Comparison of ENCODE assay signal across 21 cellular contexts in genomic region chr4:99818661-99819060, GRCh38. TPM values are rescaled to one million over a fixed set of nuclear protein-coding genes. Genes with fewer than 3 reads are reported as not detected.
DNase-seq lines count a peak whose midpoint lies in the region; ATAC-seq and TF ChIP-seq lines count a peak whose summit lies in the region.
"Had no signal": no experiment of that assay in that cellular context is flagged by ENCODE, and none has a peak within 500 bp of the region (broad histone marks: within the 10 kb centered on the region; RNA-seq: fewer than 3 reads in every experiment).

No MANE protein-coding gene starts in this region.

- peak overlapping the region; percentile 27 for H3K4me3 Mint-ChIP-seq in activated naive CD4-positive, alpha-beta T cell treated with anti-CD3 and anti-CD28 coated beads for 36 hours
- peak overlapping the region; percentile 92 to 99 (median 93) for H3K4me3 Mint-ChIP-seq in IgD-negative memory B cell
- H3K4me3 Mint-ChIP-seq in activated T-helper 2 cell treated with anti-CD3 and anti-CD28 coated beads, Interferon-gamma antibody, Interleukin-2, Interleukin-4, amounts not matched to agents 10 μg/mL and 5 μg/mL and 100 μg/mL, durations not matched to agents 14 hours and 24 hours and 36 hours (ENCODE audit: low read depth) = peak overlapping the region; percentile 66
- H3K4me3 Mint-ChIP-seq: H9 had no signal

- H3K9me3 Mint-ChIP-seq in activated naive CD4-positive, alpha-beta T cell treated with anti-CD3 and anti-CD28 coated beads for 36 hours = no peaks in the 10 kb centered on the region
- H3K9me3 Mint-ChIP-seq in activated naive CD4-positive, alpha-beta T cell treated with anti-CD3 and anti-CD28 coated beads, Interleukin-2, amount 50 U/mL, for 72 hours = no peaks in the 10 kb centered on the region
- H3K9me3 Mint-ChIP-seq in IgD-negative memory B cell = no peaks in the 10 kb centered on the region
- H3K9me3 Mint-ChIP-seq in activated T-helper 2 cell treated with anti-CD3 and anti-CD28 coated beads, Interferon-gamma antibody, Interleukin-2, Interleukin-4, amounts not matched to agents 10 μg/mL and 5 μg/mL and 100 μg/mL, durations not matched to agents 14 hours and 24 hours and 36 hours = peaks cover 3% of the 10 kb centered on the region
- H3K9me3 Mint-ChIP-seq: H9 had no signal

- ATAC-seq in activated naive CD4-positive, alpha-beta T cell treated with anti-CD3 and anti-CD28 coated beads, Interleukin-2, amount 50 U/mL, for 72 hours = no peak
- ATAC-seq in esophagus mucosa = no peak
- ATAC-seq: heart left ventricle, right lobe of liver had no signal

- H3K27ac ChIP-seq in spleen = peak overlapping the region in 3 of 8 donors; percentile 90 to 91 (median 90)
- H3K27ac ChIP-seq: brain microvascular endothelial cell, heart left ventricle, right lobe of liver had no signal

- H3K4me3 ChIP-seq in spleen = peak overlapping the region in 5 of 8 donors; percentile 47 to 81 (median 54)
- H3K4me3 ChIP-seq: right lobe of liver had no signal

- CTCF ChIA-PET in activated naive CD4-positive, alpha-beta T cell treated with anti-CD3 and anti-CD28 coated beads for 36 hours (lab: Charles Lee) = interaction anchor here (1.1 to 3.1 kb wide), 2 partner anchors 28 to 67 kb away, joined by 4 to 15 read pairs; no protein-coding TSS in a partner anchor

- H3K4me1 Mint-ChIP-seq in activated naive CD4-positive, alpha-beta T cell treated with anti-CD3 and anti-CD28 coated beads for 36 hours (ENCODE audit: low read depth) = peaks cover 71% of the 10 kb centered on the region
- H3K4me1 Mint-ChIP-seq in IgD-negative memory B cell = peaks cover 21 to 57% (median 52%) of the 10 kb centered on the region in 3 donors
- H3K4me1 Mint-ChIP-seq in activated T-helper 2 cell treated with anti-CD3 and anti-CD28 coated beads, Interferon-gamma antibody, Interleukin-2, Interleukin-4, amounts not matched to agents 10 μg/mL and 5 μg/mL and 100 μg/mL, durations not matched to agents 14 hours and 24 hours and 36 hours (ENCODE audit: low read depth) = peaks cover 75% of the 10 kb centered on the region

- no peak for TF ChIP-seq POLR2A in spleen (IDR thresholded peaks at IDR 0.05)

- no peak overlapping the region for H3K27ac Mint-ChIP-seq in activated naive CD4-positive, alpha-beta T cell treated with anti-CD3 and anti-CD28 coated beads for 36 hours
- no peak overlapping the region for H3K27ac Mint-ChIP-seq in activated naive CD4-positive, alpha-beta T cell treated with anti-CD3 and anti-CD28 coated beads, Interleukin-2, amount 50 U/mL, for 72 hours
- peak overlapping the region; percentile 27 to 89 (median 76) for H3K27ac Mint-ChIP-seq in IgD-negative memory B cell
- no peak overlapping the region for H3K27ac Mint-ChIP-seq in activated T-helper 2 cell treated with anti-CD3 and anti-CD28 coated beads, Interferon-gamma antibody, Interleukin-2, Interleukin-4, amounts not matched to agents 10 μg/mL and 5 μg/mL and 100 μg/mL, durations not matched to agents 14 hours and 24 hours and 36 hours
- H3K27ac Mint-ChIP-seq: H9 had no signal

- H3K36me3 Mint-ChIP-seq in activated naive CD4-positive, alpha-beta T cell treated with anti-CD3 and anti-CD28 coated beads for 36 hours (ENCODE audit: low read depth) = peaks cover 6% of the 10 kb centered on the region
- peaks cover 16 to 52% of the 10 kb centered on the region in 2 donors for H3K36me3 Mint-ChIP-seq in activated naive CD4-positive, alpha-beta T cell treated with anti-CD3 and anti-CD28 coated beads, Interleukin-2, amount 50 U/mL, for 72 hours
- peaks cover 7% of the 10 kb centered on the region for H3K36me3 Mint-ChIP-seq in IgD-negative memory B cell
- peaks cover 24% of the 10 kb centered on the region for H3K36me3 Mint-ChIP-seq in activated T-helper 2 cell treated with anti-CD3 and anti-CD28 coated beads, Interferon-gamma antibody, Interleukin-2, Interleukin-4, amounts not matched to agents 10 μg/mL and 5 μg/mL and 100 μg/mL, durations not matched to agents 14 hours and 24 hours and 36 hours (ENCODE audit: low read depth)

- no peak for TF ChIP-seq CTCF in spleen (IDR thresholded peaks at IDR 0.05 in 8 of 11, conservative IDR thresholded peaks at IDR 0.05 in 3 of 11)

- no peaks in the 10 kb centered on the region for H3K27me3 Mint-ChIP-seq in activated naive CD4-positive, alpha-beta T cell treated with anti-CD3 and anti-CD28 coated beads for 36 hours (ENCODE audit: low read depth)
- H3K27me3 Mint-ChIP-seq in IgD-negative memory B cell = peaks cover 2% of the 10 kb centered on the region
- no peaks in the 10 kb centered on the region for H3K27me3 Mint-ChIP-seq in activated T-helper 2 cell treated with anti-CD3 and anti-CD28 coated beads, Interferon-gamma antibody, Interleukin-2, Interleukin-4, amounts not matched to agents 10 μg/mL and 5 μg/mL and 100 μg/mL, durations not matched to agents 14 hours and 24 hours and 36 hours (ENCODE audit: low read depth)

- DNase-seq in activated naive CD4-positive, alpha-beta T cell treated with anti-CD3 and anti-CD28 coated beads for 36 hours = no peak
- no peak for DNase-seq in activated naive CD4-positive, alpha-beta T cell treated with anti-CD3 and anti-CD28 coated beads, Interleukin-2, amount 50 U/mL, for 72 hours (ENCODE audit: low spot score in 2 of 2)
- no peak for DNase-seq in activated T-helper 2 cell treated with anti-CD3 and anti-CD28 coated beads, Interferon-gamma antibody, Interleukin-2, Interleukin-4, amounts not matched to agents 10 μg/mL and 5 μg/mL and 100 μg/mL, durations not matched to agents 14 hours and 24 hours and 36 hours (ENCODE audit: low spot score)
- no peak for DNase-seq in spleen
- DNase-seq in activated gamma-delta T cell treated with Interleukin-2 at 50 U/mL for 16 hours = no peak
- no peak for DNase-seq in HCEC 1CT
- DNase-seq: activated effector memory CD4-positive, alpha-beta T cell treated with anti-CD3 and anti-CD28 coated beads, Interleukin-2, amount 50 U/mL, for 16 hours; brain microvascular endothelial cell; Caco-2; H9; heart left ventricle; NCI-H1694 treated with DMSO at 0.1 percent for 48 hours; right lobe of liver; SHP77 treated with DMSO at 0.1 percent for 48 hours; T1000 had no signal

- H3K36me3 ChIP-seq in spleen = no peaks in the 10 kb centered on the region
- H3K36me3 ChIP-seq: brain microvascular endothelial cell, heart left ventricle, right lobe of liver had no signal

- 75 to 92% (median 78%) methylated on average over 1 of the region's 1 CpG for WGBS in spleen, 5 donors

- peaks cover 22 to 82% (median 66%) of the 10 kb centered on the region in 6 donors for H3K4me1 ChIP-seq in spleen
- H3K4me1 ChIP-seq: Caco-2, right lobe of liver had no signal

- no peaks in the 10 kb centered on the region for H3K27me3 ChIP-seq in spleen (replicated peaks in 1 of 7)
- H3K27me3 ChIP-seq: brain microvascular endothelial cell, heart left ventricle, right lobe of liver had no signal

- no peaks in the 10 kb centered on the region for H3K9me3 ChIP-seq in spleen
- H3K9me3 ChIP-seq: Caco-2, heart left ventricle, right lobe of liver had no signal

- intact Hi-C loops in activated naive CD4-positive, alpha-beta T cell treated with anti-CD3 and anti-CD28 coated beads for 36 hours (cut with micrococcal nuclease) = no loop called here
- intact Hi-C loops in activated T-helper 2 cell treated with anti-CD3 and anti-CD28 coated beads, Interferon-gamma antibody, Interleukin-2, Interleukin-4, amounts not matched to agents 10 μg/mL and 5 μg/mL and 100 μg/mL, durations not matched to agents 14 hours and 24 hours and 36 hours (cut with micrococcal nuclease) = loop anchor here (10.0 kb wide), 1 partner anchor 1706 kb away; no protein-coding TSS in a partner anchor
- intact Hi-C loops in spleen (cut with DNase I; ENCODE audit: low total_unique reads) = loop anchor here (10.0 kb wide), 1 partner anchor 76 kb away; the partner anchor contains the start of gene LAMTOR3

RNA-seq across cellular contexts. Expression of gene DAPP1, which starts 2.0 kb away (rescaled TPM):
- total RNA-seq in activated naive CD4-positive, alpha-beta T cell treated with anti-CD3 and anti-CD28 coated beads for 36 hours = 10 to 100 TPM; 24.4 to 25.8 TPM
- total RNA-seq in activated naive CD4-positive, alpha-beta T cell treated with anti-CD3 and anti-CD28 coated beads, Interleukin-2, amount 50 U/mL, for 72 hours = 10 to 100 TPM; 43.3 to 66.9 TPM
- polyA plus RNA-seq in IgD-negative memory B cell (172 TPM), spleen (10 to 100 TPM; 20.0 to 27.5 (median 22.5) TPM)
- 21.4 and 23.6 TPM in 2 replicates for total RNA-seq in activated T-helper 2 cell treated with anti-CD3 and anti-CD28 coated beads, Interferon-gamma antibody, Interleukin-2, Interleukin-4, amounts not matched to agents 10 μg/mL and 5 μg/mL and 100 μg/mL, durations not matched to agents 14 hours and 24 hours and 36 hours
- total RNA-seq in spleen (10 to 100 TPM; 32.2 to 49.4 (median 40.3) TPM), esophagus mucosa (54.7 TPM)
- total RNA-seq: Caco-2, H9, HT1080, NCI-H460, osteoblast had no signal
- polyA plus RNA-seq: AG04450 had no signal

Comparison
In these comparisons a context has a peak if more than half of its experiments do, and no peak if none do; other contexts are left out.
1. H3K27ac Mint-ChIP-seq: peak in IgD-negative memory B cell (3 of 3); none in activated naive CD4-positive, alpha-beta T cell treated with anti-CD3 and anti-CD28 coated beads for 36 hours (single experiment), activated naive CD4-positive, alpha-beta T cell treated with anti-CD3 and anti-CD28 coated beads, Interleukin-2, amount 50 U/mL, for 72 hours (0 of 2) and activated T-helper 2 cell treated with anti-CD3 and anti-CD28 coated beads, Interferon-gamma antibody, Interleukin-2, Interleukin-4, amounts not matched to agents 10 μg/mL and 5 μg/mL and 100 μg/mL, durations not matched to agents 14 hours and 24 hours and 36 hours (single experiment).
2. H3K4me3 Mint-ChIP-seq: peak in every context shown above with its lines; median percentile 93 in IgD-negative memory B cell; 66 in activated T-helper 2 cell treated with anti-CD3 and anti-CD28 coated beads, Interferon-gamma antibody, Interleukin-2, Interleukin-4, amounts not matched to agents 10 μg/mL and 5 μg/mL and 100 μg/mL, durations not matched to agents 14 hours and 24 hours and 36 hours; 27 in activated naive CD4-positive, alpha-beta T cell treated with anti-CD3 and anti-CD28 coated beads for 36 hours.